In genomic region chr13:41700790-41701310, GRCh38 we compare ENCODE assay signal across 1 cellular context.
TF ChIP-seq lines count a peak whose summit lies in the region.

No MANE protein-coding gene starts in this region.

TF ChIP-seq in HEK293, 187 proteins besides CTCF, POLR2A, EP300 and RAD21 (continued from another document):
- TF ChIP-seq, protein P1, sequence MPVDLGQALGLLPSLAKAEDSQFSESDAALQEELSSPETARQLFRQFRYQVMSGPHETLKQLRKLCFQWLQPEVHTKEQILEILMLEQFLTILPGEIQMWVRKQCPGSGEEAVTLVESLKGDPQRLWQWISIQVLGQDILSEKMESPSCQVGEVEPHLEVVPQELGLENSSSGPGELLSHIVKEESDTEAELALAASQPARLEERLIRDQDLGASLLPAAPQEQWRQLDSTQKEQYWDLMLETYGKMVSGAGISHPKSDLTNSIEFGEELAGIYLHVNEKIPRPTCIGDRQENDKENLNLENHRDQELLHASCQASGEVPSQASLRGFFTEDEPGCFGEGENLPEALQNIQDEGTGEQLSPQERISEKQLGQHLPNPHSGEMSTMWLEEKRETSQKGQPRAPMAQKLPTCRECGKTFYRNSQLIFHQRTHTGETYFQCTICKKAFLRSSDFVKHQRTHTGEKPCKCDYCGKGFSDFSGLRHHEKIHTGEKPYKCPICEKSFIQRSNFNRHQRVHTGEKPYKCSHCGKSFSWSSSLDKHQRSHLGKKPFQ (tag by site-specific recombination; IDR thresholded peaks at IDR 0.05), result no peak
- TF ChIP-seq ZNF366 (tag by site-specific recombination; conservative IDR thresholded peaks at IDR 0.05) (peak; percentile 41), WT1 (tag by site-specific recombination; IDR thresholded peaks at IDR 0.05) (peak; percentile 74)
- TF ChIP-seq, protein P2, sequence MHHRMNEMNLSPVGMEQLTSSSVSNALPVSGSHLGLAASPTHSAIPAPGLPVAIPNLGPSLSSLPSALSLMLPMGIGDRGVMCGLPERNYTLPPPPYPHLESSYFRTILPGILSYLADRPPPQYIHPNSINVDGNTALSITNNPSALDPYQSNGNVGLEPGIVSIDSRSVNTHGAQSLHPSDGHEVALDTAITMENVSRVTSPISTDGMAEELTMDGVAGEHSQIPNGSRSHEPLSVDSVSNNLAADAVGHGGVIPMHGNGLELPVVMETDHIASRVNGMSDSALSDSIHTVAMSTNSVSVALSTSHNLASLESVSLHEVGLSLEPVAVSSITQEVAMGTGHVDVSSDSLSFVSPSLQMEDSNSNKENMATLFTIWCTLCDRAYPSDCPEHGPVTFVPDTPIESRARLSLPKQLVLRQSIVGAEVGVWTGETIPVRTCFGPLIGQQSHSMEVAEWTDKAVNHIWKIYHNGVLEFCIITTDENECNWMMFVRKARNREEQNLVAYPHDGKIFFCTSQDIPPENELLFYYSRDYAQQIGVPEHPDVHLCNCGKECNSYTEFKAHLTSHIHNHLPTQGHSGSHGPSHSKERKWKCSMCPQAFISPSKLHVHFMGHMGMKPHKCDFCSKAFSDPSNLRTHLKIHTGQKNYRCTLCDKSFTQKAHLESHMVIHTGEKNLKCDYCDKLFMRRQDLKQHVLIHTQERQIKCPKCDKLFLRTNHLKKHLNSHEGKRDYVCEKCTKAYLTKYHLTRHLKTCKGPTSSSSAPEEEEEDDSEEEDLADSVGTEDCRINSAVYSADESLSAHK (tag by site-specific recombination; IDR thresholded peaks at IDR 0.05), result 0 out of 2 replicates have a peak, but pooled peaks have one; percentile 42
- TF ChIP-seq, protein P3, sequence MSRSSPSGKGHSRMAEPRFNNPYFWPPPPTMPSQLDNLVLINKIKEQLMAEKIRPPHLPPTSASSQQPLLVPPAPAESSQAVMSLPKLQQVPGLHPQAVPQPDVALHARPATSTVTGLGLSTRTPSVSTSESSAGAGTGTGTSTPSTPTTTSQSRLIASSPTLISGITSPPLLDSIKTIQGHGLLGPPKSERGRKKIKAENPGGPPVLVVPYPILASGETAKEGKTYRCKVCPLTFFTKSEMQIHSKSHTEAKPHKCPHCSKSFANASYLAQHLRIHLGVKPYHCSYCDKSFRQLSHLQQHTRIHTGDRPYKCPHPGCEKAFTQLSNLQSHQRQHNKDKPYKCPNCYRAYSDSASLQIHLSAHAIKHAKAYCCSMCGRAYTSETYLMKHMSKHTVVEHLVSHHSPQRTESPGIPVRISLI (tag by site-specific recombination; IDR thresholded peaks at IDR 0.05), result peak; percentile 67; the same call in 1 of the 2 replicates
